1 cellular context compared by ENCODE assay signal in genomic region chr16:66473654-66474519, GRCh38.
TF ChIP-seq lines count a peak whose summit lies in the region.

No MANE protein-coding gene starts in this region.

TF ChIP-seq in H1, 55 proteins besides CTCF, POLR2A, EP300 and RAD21 (continued from another document):
- TF ChIP-seq CHD7 (IDR thresholded peaks at IDR 0.05; ENCODE audit: insufficient replicate concordance, low read length): no peak
- no peak for TF ChIP-seq FOSL1 (IDR thresholded peaks at IDR 0.05; ENCODE audit: insufficient read depth, low read depth, low read length)
